ENCODE assay signal across 32 cellular contexts in the genomic region with DNA sequence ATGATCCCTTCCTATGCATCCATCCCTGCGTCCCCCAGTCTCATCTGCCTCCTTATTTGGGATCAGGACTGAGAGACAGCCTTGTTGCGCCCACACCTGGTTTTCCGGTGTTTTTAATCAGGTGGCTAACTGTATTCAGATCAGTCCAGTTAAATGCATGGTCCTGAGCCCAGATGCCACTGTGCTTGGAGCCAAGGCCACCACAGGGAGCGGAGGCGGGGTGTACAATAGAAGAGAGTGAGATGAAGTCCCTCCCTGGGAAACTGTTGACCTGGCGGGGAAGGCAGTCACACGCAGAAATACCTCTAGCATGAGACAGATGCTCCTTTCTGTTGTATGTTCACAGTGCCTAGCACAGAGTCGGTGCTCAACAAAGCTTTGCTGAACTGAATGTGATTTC. TPM values are rescaled to one million over a fixed set of nuclear protein-coding genes. Genes with fewer than 3 reads are reported as not detected.
"Had no signal": no experiment of that assay in that cellular context is flagged by ENCODE, and none has a peak within 500 bp of the region (broad histone marks: within the 10 kb centered on the region; RNA-seq: fewer than 3 reads in every experiment).

No MANE protein-coding gene starts in this region.

- H3K9me3 Mint-ChIP-seq: activated CD4-positive, alpha-beta memory T cell treated with anti-CD3 and anti-CD28 coated beads, Interleukin-2, amount 10 ng/mL, durations not matched to agents 7 days and 5 days; activated CD4-positive, alpha-beta T cell treated with anti-CD3 and anti-CD28 coated beads, Interleukin-2, amount 10 ng/mL, durations not matched to agents 7 days and 5 days; activated naive CD4-positive, alpha-beta T cell treated with anti-CD3 and anti-CD28 coated beads, Interleukin-2, amount 10 ng/mL, durations not matched to agents 7 days and 5 days; activated naive CD4-positive, alpha-beta T cell treated with anti-CD3 and anti-CD28 coated beads, Interleukin-2, amount 50 U/mL, for 72 hours; activated naive CD8-positive, alpha-beta T cell treated with anti-CD3 and anti-CD28 coated beads, Interleukin-2, amount 10 ng/mL, durations not matched to agents 7 days and 5 days; activated T-cell treated with anti-CD3 and anti-CD28 coated beads, Interleukin-2, amount 50 U/mL, for 24 hours; activated T-cell treated with anti-CD3 and anti-CD28 coated beads, Interleukin-2, amount 50 U/mL, for 72 hours; central memory CD8-positive, alpha-beta T cell; dendritic cell treated with granulocyte-macrophage colony-stimulating factor and Interleukin-4, amounts not matched to agents 40 ng/mL and 50 ng/mL, for 4 days; endodermal cell had no signal

- H3K27ac Mint-ChIP-seq: activated CD4-positive, alpha-beta memory T cell treated with anti-CD3 and anti-CD28 coated beads, Interleukin-2, amount 10 ng/mL, durations not matched to agents 7 days and 5 days; activated CD4-positive, alpha-beta T cell treated with anti-CD3 and anti-CD28 coated beads, Interleukin-2, amount 10 ng/mL, durations not matched to agents 7 days and 5 days; activated naive CD4-positive, alpha-beta T cell treated with anti-CD3 and anti-CD28 coated beads, Interleukin-2, amount 10 ng/mL, durations not matched to agents 7 days and 5 days; activated naive CD4-positive, alpha-beta T cell treated with anti-CD3 and anti-CD28 coated beads, Interleukin-2, amount 50 U/mL, for 72 hours; activated naive CD8-positive, alpha-beta T cell treated with anti-CD3 and anti-CD28 coated beads, Interleukin-2, amount 10 ng/mL, durations not matched to agents 7 days and 5 days; activated T-cell treated with anti-CD3 and anti-CD28 coated beads, Interleukin-2, amount 50 U/mL, for 24 hours; activated T-cell treated with anti-CD3 and anti-CD28 coated beads, Interleukin-2, amount 50 U/mL, for 72 hours; dendritic cell treated with granulocyte-macrophage colony-stimulating factor and Interleukin-4, amounts not matched to agents 40 ng/mL and 50 ng/mL, for 4 days; endodermal cell; WTC11 had no signal

- H3K36me3 ChIP-seq: ascending aorta, esophagus muscularis mucosa, gastroesophageal sphincter, heart right ventricle had no signal

- H3K4me1 Mint-ChIP-seq: activated CD4-positive, alpha-beta memory T cell treated with anti-CD3 and anti-CD28 coated beads, Interleukin-2, amount 10 ng/mL, durations not matched to agents 7 days and 5 days; activated CD4-positive, alpha-beta T cell treated with anti-CD3 and anti-CD28 coated beads, Interleukin-2, amount 10 ng/mL, durations not matched to agents 7 days and 5 days; activated naive CD4-positive, alpha-beta T cell treated with anti-CD3 and anti-CD28 coated beads, Interleukin-2, amount 10 ng/mL, durations not matched to agents 7 days and 5 days; activated naive CD8-positive, alpha-beta T cell treated with anti-CD3 and anti-CD28 coated beads, Interleukin-2, amount 10 ng/mL, durations not matched to agents 7 days and 5 days; central memory CD8-positive, alpha-beta T cell had no signal

- H3K4me3 Mint-ChIP-seq: activated CD4-positive, alpha-beta memory T cell treated with anti-CD3 and anti-CD28 coated beads, Interleukin-2, amount 10 ng/mL, durations not matched to agents 7 days and 5 days; activated CD4-positive, alpha-beta T cell treated with anti-CD3 and anti-CD28 coated beads, Interleukin-2, amount 10 ng/mL, durations not matched to agents 7 days and 5 days; activated naive CD4-positive, alpha-beta T cell treated with anti-CD3 and anti-CD28 coated beads, Interleukin-2, amount 10 ng/mL, durations not matched to agents 7 days and 5 days; activated naive CD8-positive, alpha-beta T cell treated with anti-CD3 and anti-CD28 coated beads, Interleukin-2, amount 10 ng/mL, durations not matched to agents 7 days and 5 days; activated T-cell treated with anti-CD3 and anti-CD28 coated beads, Interleukin-2, amount 50 U/mL, for 24 hours; activated T-cell treated with anti-CD3 and anti-CD28 coated beads, Interleukin-2, amount 50 U/mL, for 72 hours; brain; central memory CD8-positive, alpha-beta T cell; dendritic cell treated with granulocyte-macrophage colony-stimulating factor and Interleukin-4, amounts not matched to agents 40 ng/mL and 50 ng/mL, for 4 days; endodermal cell; WTC11 had no signal

- H3K4me1 ChIP-seq: ascending aorta, foreskin keratinocyte had no signal

- H3K4me3 ChIP-seq: ascending aorta, coronary artery, dorsolateral prefrontal cortex, esophagus muscularis mucosa, gastroesophageal sphincter, heart right ventricle had no signal

- H3K27me3 ChIP-seq: ascending aorta, esophagus muscularis mucosa, foreskin keratinocyte, gastroesophageal sphincter had no signal

- ATAC-seq: activated naive CD4-positive, alpha-beta T cell treated with anti-CD3 and anti-CD28 coated beads, Interleukin-2, amount 50 U/mL, for 72 hours; activated T-cell treated with anti-CD3 and anti-CD28 coated beads, Interleukin-2, amount 50 U/mL, for 72 hours; foreskin keratinocyte; WTC11 had no signal

- DNase-seq: activated CD4-positive, alpha-beta memory T cell treated with anti-CD3 and anti-CD28 coated beads, Interleukin-2, amount 10 ng/mL, durations not matched to agents 7 days and 5 days; activated CD4-positive, alpha-beta T cell treated with anti-CD3 and anti-CD28 coated beads for 1 hour; activated CD4-positive, alpha-beta T cell treated with anti-CD3 and anti-CD28 coated beads for 4 hours; activated CD4-positive, alpha-beta T cell treated with anti-CD3 and anti-CD28 coated beads, Interleukin-2, amount 10 ng/mL, durations not matched to agents 7 days and 5 days; activated CD4-positive, alpha-beta T cell treated with anti-CD3 and anti-CD28 coated beads, Interleukin-2, amount 50 U/mL, for 4 hours; activated CD8-positive, alpha-beta memory T cell treated with anti-CD3 and anti-CD28 coated beads, Interleukin-2, amount 50 U/mL, for 48 hours; activated gamma-delta T cell; activated naive CD4-positive, alpha-beta T cell; activated naive CD4-positive, alpha-beta T cell treated with anti-CD3 and anti-CD28 coated beads, Interleukin-2, amount 10 ng/mL, durations not matched to agents 7 days and 5 days; activated naive CD8-positive, alpha-beta T cell treated with anti-CD3 and anti-CD28 coated beads, Interleukin-2, amount 10 ng/mL, durations not matched to agents 7 days and 5 days; activated T-cell treated with anti-CD3 and anti-CD28 coated beads for 4 hours; activated T-cell treated with anti-CD3 and anti-CD28 coated beads, Interleukin-2, amount 50 U/mL, for 24 hours; activated T-cell treated with anti-CD3 and anti-CD28 coated beads, Interleukin-2, amount 50 U/mL, for 72 hours; effector memory CD4-positive, alpha-beta T cell; endodermal cell; erythroblast; foreskin keratinocyte; heart right ventricle; T-helper 2 cell had no signal

- H3K27ac ChIP-seq: ascending aorta, dorsolateral prefrontal cortex, foreskin keratinocyte, heart right ventricle had no signal

- H3K36me3 Mint-ChIP-seq: activated naive CD4-positive, alpha-beta T cell treated with anti-CD3 and anti-CD28 coated beads, Interleukin-2, amount 10 ng/mL, durations not matched to agents 7 days and 5 days; activated naive CD4-positive, alpha-beta T cell treated with anti-CD3 and anti-CD28 coated beads, Interleukin-2, amount 50 U/mL, for 72 hours; activated naive CD8-positive, alpha-beta T cell treated with anti-CD3 and anti-CD28 coated beads, Interleukin-2, amount 10 ng/mL, durations not matched to agents 7 days and 5 days; brain; WTC11 had no signal

- H3K9me3 ChIP-seq: ascending aorta had no signal

RNA-seq across cellular contexts. Expression of gene RCVRN, which starts 6.3 kb away (rescaled TPM):
- total RNA-seq: activated CD4-positive, alpha-beta memory T cell treated with anti-CD3 and anti-CD28 coated beads, Interleukin-2, amount 10 ng/mL, durations not matched to agents 7 days and 5 days; activated CD4-positive, alpha-beta T cell treated with anti-CD3 and anti-CD28 coated beads, Interleukin-2, amount 10 ng/mL, durations not matched to agents 7 days and 5 days; activated naive CD4-positive, alpha-beta T cell treated with anti-CD3 and anti-CD28 coated beads, Interleukin-2, amount 50 U/mL, for 72 hours; activated naive CD8-positive, alpha-beta T cell treated with anti-CD3 and anti-CD28 coated beads, Interleukin-2, amount 10 ng/mL, durations not matched to agents 7 days and 5 days; activated T-cell treated with anti-CD3 and anti-CD28 coated beads, Interleukin-2, amount 50 U/mL, for 72 hours; ascending aorta; bronchial epithelial cell; endodermal cell; foreskin keratinocyte; glomerular endothelial cell; T-helper 1 cell treated with Interleukin-12 subunit alpha and Interleukin-12 subunit beta and Interleukin-4 antibody, amounts not matched to agents 30 ng/mL and 1 ng/mL, for 36 hours; WTC11 had no signal
